ENCODE assay signal across 8 cellular contexts in genomic region chr5:64229163-64229774, GRCh38.
DNase-seq lines count a peak whose midpoint lies in the region; ATAC-seq and TF ChIP-seq lines count a peak whose summit lies in the region.

No MANE protein-coding gene starts in this region.

- H3K36me3 ChIP-seq in BJ (ENCODE audit: control insufficient read depth, insufficient read depth, low read length): no peaks in the 10 kb centered on the region
- H3K36me3 ChIP-seq in gastrocnemius medialis: no peaks in the 10 kb centered on the region
- no peaks in the 10 kb centered on the region for H3K36me3 ChIP-seq in WERI-Rb-1

- H3K27ac ChIP-seq in gastrocnemius medialis (no peak overlapping the region), WERI-Rb-1 (no peak overlapping the region)

- intact Hi-C loops in gastrocnemius medialis (cut with DNase I; ENCODE audit: low total_unique reads): no loop called here

- H3K4me1 ChIP-seq in gastrocnemius medialis: no peaks in the 10 kb centered on the region

- CTCF ChIA-PET in BJ (lab: Yijun Ruan, JAX): interaction anchor here (0.6 to 8.1 kb wide), 25 partner anchors 9 to 1254 kb away, joined by 3 to 138 read pairs (median 4); no protein-coding TSS in a partner anchor

- in situ Hi-C loops in gastrocnemius medialis (cut with MboI; ENCODE audit: low sequenced_read_pairs in 4 of 4): no loop called here

- ATAC-seq in GM18870 (IDR thresholded peaks at IDR 0.05; ENCODE audit: unreplicated experiment) (peak; percentile 66), HG03565 (IDR thresholded peaks at IDR 0.05; ENCODE audit: unreplicated experiment) (peak; percentile 63), gastrocnemius medialis (no peak)

- POLR2A ChIA-PET in BJ (lab: Charles Lee): no interaction called here

- TF ChIP-seq POLR2A in gastrocnemius medialis (IDR thresholded peaks at IDR 0.05): no peak

- no peak overlapping the region for H3K4me3 ChIP-seq in BJ (ENCODE audit: low read depth, low read length)
- H3K4me3 ChIP-seq in fibroblast of the aortic adventitia (ENCODE audit: low read depth, low read length): no peak overlapping the region
- H3K4me3 ChIP-seq in gastrocnemius medialis: no peak overlapping the region
- H3K4me3 ChIP-seq in WERI-Rb-1 (ENCODE audit: low read depth, low read length): no peak overlapping the region

- TF ChIP-seq CTCF in BJ (IDR thresholded peaks at IDR 0.05; ENCODE audit: insufficient read depth, low read depth, low read length) (peak; percentile 56), fibroblast of the aortic adventitia (IDR thresholded peaks at IDR 0.05; ENCODE audit: insufficient read depth, low read length) (peak; percentile 65), gastrocnemius medialis (IDR thresholded peaks at IDR 0.05 in 4 of 5, conservative IDR thresholded peaks at IDR 0.05 in 1 of 5) (peak in 3 of 5 experiments; percentile 43 to 63 (median 63)), WERI-Rb-1 (IDR thresholded peaks at IDR 0.05; ENCODE audit: low read depth, low read length) (no peak)

- DNase-seq in BJ (ENCODE audit: low read depth) (no peak), RPMI7951 (ENCODE audit: low read depth) (peak; percentile 17), fibroblast of the aortic adventitia (ENCODE audit: low read depth) (peak; percentile 61), gastrocnemius medialis (no peak), WERI-Rb-1 (no peak), DMS153 (lab: John Stamatoyannopoulos, UW) (no peak)

- H3K9me3 ChIP-seq in gastrocnemius medialis (no peaks in the 10 kb centered on the region), WERI-Rb-1 (ENCODE audit: severe bottlenecking) (peaks cover 3% of the 10 kb centered on the region)

- H3K27me3 ChIP-seq in BJ (ENCODE audit: control insufficient read depth, insufficient read depth, low read length) (no peaks in the 10 kb centered on the region), gastrocnemius medialis (no peaks in the 10 kb centered on the region), WERI-Rb-1 (ENCODE audit: insufficient read depth, low read depth, severe bottlenecking) (no peaks in the 10 kb centered on the region)

Comparison
In these comparisons a context has a peak if more than half of its experiments do, and no peak if none do; other contexts are left out.
1. DNase-seq: peak in RPMI7951 (single experiment) and fibroblast of the aortic adventitia (single experiment); none in BJ (single experiment), gastrocnemius medialis (0 of 2), WERI-Rb-1 (single experiment) and DMS153 (single experiment).
2. ATAC-seq: peak in GM18870 (single experiment) and HG03565 (single experiment); none in gastrocnemius medialis (0 of 2).